In the genomic region with DNA sequence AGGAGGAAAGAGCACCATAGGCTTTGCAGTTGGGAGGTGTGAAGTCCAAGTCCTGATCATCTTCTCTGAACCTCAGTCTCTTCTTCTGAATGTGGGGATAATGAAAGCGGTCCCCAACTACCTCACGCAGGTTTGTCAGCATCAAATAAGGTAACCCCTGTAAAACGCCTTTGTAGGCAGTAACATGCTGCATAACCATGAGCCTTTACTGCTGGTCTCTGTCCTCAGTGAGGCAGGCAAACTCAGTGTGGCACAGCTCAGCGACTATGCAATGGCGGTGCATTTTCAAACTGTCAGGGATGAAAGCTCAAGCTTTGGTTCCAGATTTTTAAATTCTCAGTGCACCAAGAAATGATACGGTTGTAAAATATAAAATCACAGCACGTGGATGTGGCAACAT, we compare ENCODE assay signal across 9 cellular contexts. TPM values are rescaled to one million over a fixed set of nuclear protein-coding genes. Genes with fewer than 3 reads are reported as not detected.
DNase-seq lines count a peak whose midpoint lies in the region; ATAC-seq and TF ChIP-seq lines count a peak whose summit lies in the region.
"Had no signal": no experiment of that assay in that cellular context is flagged by ENCODE, and none has a peak within 500 bp of the region (broad histone marks: within the 10 kb centered on the region; RNA-seq: fewer than 3 reads in every experiment).

No MANE protein-coding gene starts in this region.

- H3K4me1 ChIP-seq in gastrocnemius medialis, result peaks cover 49 to 55% of the 10 kb centered on the region in 2 donors
- H3K4me1 ChIP-seq in mesendoderm (ENCODE audit: control insufficient read depth, low read depth, low read length), result no peaks in the 10 kb centered on the region

- no peaks in the 10 kb centered on the region for H3K9me3 ChIP-seq in gastrocnemius medialis

- CTCF ChIA-PET in Calu3 (lab: Charles Lee), result no interaction called here

- no peaks in the 10 kb centered on the region for H3K27me3 Mint-ChIP-seq in Calu3 (ENCODE audit: unreplicated experiment)
- H3K27me3 Mint-ChIP-seq in dendritic cell treated with granulocyte-macrophage colony-stimulating factor and Interleukin-4, amounts not matched to agents 40 ng/mL and 50 ng/mL, for 4 days, result peaks cover 8% of the 10 kb centered on the region

- H3K36me3 ChIP-seq in gastrocnemius medialis, result peaks cover 0 to 7% of the 10 kb centered on the region in 2 donors
- H3K36me3 ChIP-seq in mesendoderm (ENCODE audit: control insufficient read depth, insufficient read depth, low read length), result no peaks in the 10 kb centered on the region
- H3K36me3 ChIP-seq: brain microvascular endothelial cell had no signal

- DNase-seq in Calu3 (no peak), NB4 (ENCODE audit: low read depth) (no peak), gastrocnemius medialis (no peak), Kasumi-1 (lab: John Stamatoyannopoulos, UW) (no peak), mesendoderm (no peak), HCEC 1CT (no peak)

- peak overlapping the region; percentile 50 for H3K4me3 ChIP-seq in NB4 (ENCODE audit: low read depth, low read length)
- peak overlapping the region in 1 of 4 donors; percentile 41 for H3K4me3 ChIP-seq in gastrocnemius medialis
- H3K4me3 ChIP-seq in mesendoderm (ENCODE audit: low read length), result no peak overlapping the region

- no TSS peak for BruUV-seq in Calu3 (replicated peaks; lab: Mats Ljungman, UMichigan)

- H3K18ac ChIP-seq in mesendoderm (ENCODE audit: low read length), result no peak overlapping the region

- H3K4me3 Mint-ChIP-seq in Calu3 (ENCODE audit: low read depth, unreplicated experiment), result no peak overlapping the region
- no peak overlapping the region for H3K4me3 Mint-ChIP-seq in dendritic cell treated with granulocyte-macrophage colony-stimulating factor and Interleukin-4, amounts not matched to agents 40 ng/mL and 50 ng/mL, for 4 days

- H2BK15ac ChIP-seq in mesendoderm (replicated peaks; ENCODE audit: low read depth), result no peak overlapping the region

- no CpG with 5 or more reads among the region's 7 CpGs for WGBS in mesendoderm (ENCODE audit: extremely low coverage, insufficient coverage, low lambda C conversion rate)

- TF ChIP-seq POLR2A in NB4 (IDR thresholded peaks at IDR 0.05; ENCODE audit: extremely low read depth, insufficient read length) (no peak), gastrocnemius medialis (IDR thresholded peaks at IDR 0.05) (no peak)

- no peak overlapping the region for H4K8ac ChIP-seq in mesendoderm (ENCODE audit: low read depth, low read length)

- H3K79me2 ChIP-seq in mesendoderm (ENCODE audit: control insufficient read depth, insufficient read depth, low read length), result no peaks in the 10 kb centered on the region

- ATAC-seq in gastrocnemius medialis (no peak), HG03442 (IDR thresholded peaks at IDR 0.05; ENCODE audit: unreplicated experiment) (no peak)

- no peaks in the 10 kb centered on the region for H3K79me1 ChIP-seq in mesendoderm (ENCODE audit: low read length)

- no peak overlapping the region for H3K4me2 ChIP-seq in mesendoderm (ENCODE audit: low read length)

- no peak overlapping the region for H2BK120ac ChIP-seq in mesendoderm (ENCODE audit: low read depth, low read length)

- H3K27ac ChIP-seq in gastrocnemius medialis (peak overlapping the region; percentile 83 to 98 (median 96)), mesendoderm (ENCODE audit: low read depth, low read length) (no peak overlapping the region)
- H3K27ac ChIP-seq: brain microvascular endothelial cell had no signal

- intact Hi-C loops in Calu3 (cut with micrococcal nuclease; ENCODE audit: unreplicated experiment), result no loop called here
- intact Hi-C loops in dendritic cell treated with granulocyte-macrophage colony-stimulating factor and Interleukin-4, amounts not matched to agents 40 ng/mL and 50 ng/mL, for 4 days (cut with micrococcal nuclease), result no loop called here
- intact Hi-C loops in gastrocnemius medialis (cut with DNase I; ENCODE audit: low total_unique reads), result no loop called here

- TF ChIP-seq CTCF in Calu3 (IDR thresholded peaks at IDR 0.05; ENCODE audit: unreplicated experiment), result no peak
- TF ChIP-seq CTCF in NB4 (IDR thresholded peaks at IDR 0.05; ENCODE audit: low read depth, low read length), result no peak
- TF ChIP-seq CTCF in gastrocnemius medialis (IDR thresholded peaks at IDR 0.05 in 4 of 5, conservative IDR thresholded peaks at IDR 0.05 in 1 of 5), result no peak

- H3K9ac ChIP-seq in mesendoderm (ENCODE audit: low read length), result no peak overlapping the region

- H3K27me3 ChIP-seq in gastrocnemius medialis, result no peaks in the 10 kb centered on the region
- no peaks in the 10 kb centered on the region for H3K27me3 ChIP-seq in mesendoderm (ENCODE audit: insufficient read depth, low read length, poor library complexity)
- H3K27me3 ChIP-seq: brain microvascular endothelial cell had no signal

- no peak overlapping the region for H4K5ac ChIP-seq in mesendoderm (ENCODE audit: low read length)

- H3K27ac Mint-ChIP-seq in Calu3 (ENCODE audit: unreplicated experiment), result peak overlapping the region; percentile 41
- H3K27ac Mint-ChIP-seq in dendritic cell treated with granulocyte-macrophage colony-stimulating factor and Interleukin-4, amounts not matched to agents 40 ng/mL and 50 ng/mL, for 4 days, result peak overlapping the region; percentile 84

- in situ Hi-C loops in gastrocnemius medialis (cut with MboI; ENCODE audit: low sequenced_read_pairs in 4 of 4), result no loop called here

- H3K23ac ChIP-seq in mesendoderm (ENCODE audit: low read length), result no peak overlapping the region

- no peak overlapping the region for H3K4ac ChIP-seq in mesendoderm (ENCODE audit: low read depth, low read length)

- no peaks in the 10 kb centered on the region for H3K4me1 Mint-ChIP-seq in Calu3 (ENCODE audit: low read depth, unreplicated experiment)
- peaks cover 68% of the 10 kb centered on the region for H3K4me1 Mint-ChIP-seq in dendritic cell treated with granulocyte-macrophage colony-stimulating factor and Interleukin-4, amounts not matched to agents 40 ng/mL and 50 ng/mL, for 4 days (ENCODE audit: low read depth)

- peaks cover 5% of the 10 kb centered on the region for H3K36me3 Mint-ChIP-seq in Calu3 (ENCODE audit: insufficient read depth, unreplicated experiment)
- peaks cover 68% of the 10 kb centered on the region for H3K36me3 Mint-ChIP-seq in dendritic cell treated with granulocyte-macrophage colony-stimulating factor and Interleukin-4, amounts not matched to agents 40 ng/mL and 50 ng/mL, for 4 days (ENCODE audit: low read depth)

- no peak overlapping the region for H2BK5ac ChIP-seq in mesendoderm (ENCODE audit: low read length)

- H2AK5ac ChIP-seq in mesendoderm (ENCODE audit: low read length), result no peak overlapping the region

- no peaks in the 10 kb centered on the region for H3K9me3 Mint-ChIP-seq in Calu3 (ENCODE audit: low read depth, unreplicated experiment)
- H3K9me3 Mint-ChIP-seq in dendritic cell treated with granulocyte-macrophage colony-stimulating factor and Interleukin-4, amounts not matched to agents 40 ng/mL and 50 ng/mL, for 4 days, result no peaks in the 10 kb centered on the region

- no peak overlapping the region for H3K56ac ChIP-seq in mesendoderm (ENCODE audit: low read length)

RNA-seq across cellular contexts. Expression of gene DNMT3A, which starts 46.1 kb away (rescaled TPM):
- total RNA-seq in Calu3 (2022), result 32.8 and 35.7 TPM in 2 replicates
- 10 to 100 TPM in 1 of 4 donors, 1 to 10 TPM in 3; 5.9 to 14.1 (median 8.0) TPM for total RNA-seq in gastrocnemius medialis
- 50.9 TPM for polyA plus RNA-seq in mesendoderm (2013, experiment 1 of 2)
- polyA plus RNA-seq in mesendoderm (2013, experiment 2 of 2), result 53.0 TPM
